8 cellular contexts compared by ENCODE assay signal in the genomic region with DNA sequence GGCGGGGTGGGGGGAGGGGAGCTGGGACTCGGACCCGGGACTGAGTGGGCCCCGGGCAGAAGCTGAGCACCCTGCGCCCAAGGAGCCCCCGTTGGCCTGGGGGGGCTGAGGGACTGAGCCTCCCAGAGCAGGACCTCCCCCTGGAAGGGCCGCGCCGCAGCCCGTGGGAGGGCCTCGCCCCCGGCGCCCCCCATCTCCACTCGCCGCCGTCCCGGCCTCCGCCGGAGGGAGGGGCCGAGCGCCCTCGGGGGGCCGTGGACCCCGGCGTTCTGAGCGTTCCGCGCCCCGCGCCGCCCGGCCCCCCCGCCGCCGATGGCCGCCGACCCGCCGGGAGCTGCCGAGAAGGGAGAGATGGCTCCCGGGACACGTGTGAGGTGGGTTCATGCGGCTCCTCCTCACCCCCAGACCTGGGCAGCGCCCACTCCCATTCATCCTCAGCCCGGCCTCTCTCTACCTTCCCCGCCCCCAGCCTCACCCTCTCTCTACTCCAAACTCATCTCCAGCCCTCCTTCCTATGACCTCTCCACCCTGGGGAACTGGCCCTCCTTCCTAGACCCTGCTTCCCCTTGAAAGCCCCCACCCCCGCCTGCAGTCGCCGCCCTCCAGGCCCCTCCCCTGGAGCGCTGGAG. TPM values are rescaled to one million over a fixed set of nuclear protein-coding genes. Genes with fewer than 3 reads are reported as not detected.
DNase-seq lines count a peak whose midpoint lies in the region; ATAC-seq lines count a peak whose summit lies in the region.

No MANE protein-coding gene starts in this region.

- H3K36me3 ChIP-seq in iPS-15b (ENCODE audit: control insufficient read depth, insufficient read depth, low read length), result no peaks in the 10 kb centered on the region

- no peaks in the 10 kb centered on the region for H3K27me3 Mint-ChIP-seq in activated T-cell treated with anti-CD3 and anti-CD28 coated beads, Interleukin-2, amount 50 U/mL, for 4 hours (ENCODE audit: low read depth)
- H3K27me3 Mint-ChIP-seq in stimulated activated memory B cell treated with anti-CD40 and anti-IgM and Interleukin-4, amounts not matched to agents 10 μg/mL and 1 μg/mL and 100 μg/mL, for 72 hours, result no peaks in the 10 kb centered on the region

- H3K9ac ChIP-seq in iPS-15b (ENCODE audit: low read depth, low read length), result no peak overlapping the region

- peaks cover 2% of the 10 kb centered on the region for H3K4me1 ChIP-seq in iPS-15b (ENCODE audit: control insufficient read depth, insufficient read depth, low read length)

- no peaks in the 10 kb centered on the region for H3K9me3 ChIP-seq in iPS-15b (ENCODE audit: control insufficient read depth, insufficient read depth, low read length)

- no peaks in the 10 kb centered on the region for H3K9me3 Mint-ChIP-seq in activated T-cell treated with anti-CD3 and anti-CD28 coated beads, Interleukin-2, amount 50 U/mL, for 4 hours
- H3K9me3 Mint-ChIP-seq in stimulated activated memory B cell treated with anti-CD40 and anti-IgM and Interleukin-4, amounts not matched to agents 10 μg/mL and 1 μg/mL and 100 μg/mL, for 72 hours, result no peaks in the 10 kb centered on the region

- H3K27me3 ChIP-seq in iPS-15b (ENCODE audit: control insufficient read depth, insufficient read depth, low read length), result no peaks in the 10 kb centered on the region

- peak overlapping the region; percentile 67 for H3K4me3 ChIP-seq in iPS-15b (ENCODE audit: low read depth, low read length)

- peak overlapping the region; percentile 75 for H3K4me3 Mint-ChIP-seq in activated T-cell treated with anti-CD3 and anti-CD28 coated beads, Interleukin-2, amount 50 U/mL, for 4 hours
- peak overlapping the region; percentile 83 for H3K4me3 Mint-ChIP-seq in stimulated activated memory B cell treated with anti-CD40 and anti-IgM and Interleukin-4, amounts not matched to agents 10 μg/mL and 1 μg/mL and 100 μg/mL, for 72 hours

- peaks cover 15% of the 10 kb centered on the region for H3K4me1 Mint-ChIP-seq in activated T-cell treated with anti-CD3 and anti-CD28 coated beads, Interleukin-2, amount 50 U/mL, for 4 hours (ENCODE audit: low read depth)
- peaks cover 42% of the 10 kb centered on the region for H3K4me1 Mint-ChIP-seq in stimulated activated memory B cell treated with anti-CD40 and anti-IgM and Interleukin-4, amounts not matched to agents 10 μg/mL and 1 μg/mL and 100 μg/mL, for 72 hours

- peak; percentile 20 for DNase-seq in activated naive CD4-positive, alpha-beta T cell treated with Interleukin-2 at 50 U/mL for 16 hours
- no peak for DNase-seq in activated naive CD4-positive, alpha-beta T cell (lab: John Stamatoyannopoulos, UW)
- no peak for DNase-seq in activated T-cell treated with anti-CD3 and anti-CD28 coated beads, Interleukin-2, amount 50 U/mL, for 4 hours
- DNase-seq in SKM-1 (lab: John Stamatoyannopoulos, UW; ENCODE audit: unreplicated experiment), result no peak

- H3K36me3 Mint-ChIP-seq in activated T-cell treated with anti-CD3 and anti-CD28 coated beads, Interleukin-2, amount 50 U/mL, for 4 hours (ENCODE audit: insufficient read depth), result no peaks in the 10 kb centered on the region
- peaks cover 13% of the 10 kb centered on the region for H3K36me3 Mint-ChIP-seq in stimulated activated memory B cell treated with anti-CD40 and anti-IgM and Interleukin-4, amounts not matched to agents 10 μg/mL and 1 μg/mL and 100 μg/mL, for 72 hours

- ATAC-seq in activated T-cell treated with anti-CD3 and anti-CD28 coated beads, Interleukin-2, amount 50 U/mL, for 4 hours, result no peak
- ATAC-seq in stimulated activated memory B cell treated with anti-CD40 and anti-IgM and Interleukin-4, amounts not matched to agents 10 μg/mL and 1 μg/mL and 100 μg/mL, for 72 hours, result no peak
- ATAC-seq in GM21360 (IDR thresholded peaks at IDR 0.05; ENCODE audit: unreplicated experiment) (no peak), GM19324 (IDR thresholded peaks at IDR 0.05; ENCODE audit: low FRiP score, unreplicated experiment) (no peak)

- H3K27ac Mint-ChIP-seq in stimulated activated memory B cell treated with anti-CD40 and anti-IgM and Interleukin-4, amounts not matched to agents 10 μg/mL and 1 μg/mL and 100 μg/mL, for 72 hours, result peak overlapping the region; percentile 75

RNA-seq across cellular contexts. Expression of a gene that starts 0.8 kb away (rescaled TPM):
- total RNA-seq in activated T-cell treated with anti-CD3 and anti-CD28 coated beads, Interleukin-2, amount 50 U/mL, for 4 hours, result 10 to 100 TPM; 25.8 to 31.3 (median 30.8) TPM

RNA-seq across cellular contexts. Expression of a gene that starts 24.7 kb away (rescaled TPM):
- 1 to 10 TPM; 1.5 to 3.3 (median 2.8) TPM for total RNA-seq in activated T-cell treated with anti-CD3 and anti-CD28 coated beads, Interleukin-2, amount 50 U/mL, for 4 hours

RNA-seq across cellular contexts. Expression of a gene that starts 27.8 kb away (rescaled TPM):
- total RNA-seq in activated T-cell treated with anti-CD3 and anti-CD28 coated beads, Interleukin-2, amount 50 U/mL, for 4 hours, result under 1 TPM; 0.18 to 0.33 (median 0.28) TPM

RNA-seq across cellular contexts. Expression of a gene that starts 30.3 kb away (rescaled TPM):
- 10 to 100 TPM; 22.1 to 24.8 (median 23.7) TPM for total RNA-seq in activated T-cell treated with anti-CD3 and anti-CD28 coated beads, Interleukin-2, amount 50 U/mL, for 4 hours

RNA-seq across cellular contexts. Expression of a gene that starts 33.4 kb away (rescaled TPM):
- total RNA-seq in activated T-cell treated with anti-CD3 and anti-CD28 coated beads, Interleukin-2, amount 50 U/mL, for 4 hours, result 10 to 100 TPM; 39.3 to 49.0 (median 40.5) TPM
